ENCODE assay signal across 1 cellular context in the genomic region with DNA sequence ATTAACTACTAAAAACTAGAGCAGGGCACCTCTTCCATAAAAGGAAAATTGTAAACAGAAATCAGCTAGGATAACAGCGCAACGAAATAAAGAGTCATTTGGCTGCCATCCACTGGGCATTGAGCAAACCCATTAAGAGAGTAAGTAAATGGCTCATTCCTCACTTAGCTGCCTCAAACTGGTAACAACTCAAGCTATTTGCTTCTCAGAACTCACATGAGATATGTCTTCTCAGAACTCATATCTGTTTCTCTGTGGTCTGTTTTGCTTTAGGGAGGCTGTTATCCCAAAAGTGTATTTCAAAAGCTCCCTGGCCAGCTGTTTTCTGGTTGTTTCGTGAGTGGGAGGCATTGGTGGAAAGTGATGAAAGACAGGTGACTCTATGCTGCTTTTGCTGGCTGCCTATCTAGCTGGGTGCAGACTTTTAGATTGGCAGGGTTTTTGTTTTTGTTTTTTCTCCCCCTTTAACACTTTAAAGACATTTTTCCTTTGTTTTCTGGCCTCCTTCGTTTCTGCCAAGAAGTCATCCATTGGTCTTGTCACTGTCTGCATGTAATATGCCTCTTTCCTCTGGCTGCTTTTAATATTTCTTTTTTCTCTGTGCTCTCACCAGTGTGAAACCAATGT.
TF ChIP-seq lines count a peak whose summit lies in the region.

No MANE protein-coding gene starts in this region.

TF ChIP-seq in IMR-90, 13 proteins besides CTCF, POLR2A, EP300 and RAD21 (continued from another document):
- TF ChIP-seq NFE2L2 (IDR thresholded peaks at IDR 0.05; ENCODE audit: low read depth, low read length) (no peak), BHLHE40 (IDR thresholded peaks at IDR 0.05; ENCODE audit: low read depth, low read length) (no peak), CHD1 (IDR thresholded peaks at IDR 0.05; ENCODE audit: low read depth, low read length) (no peak), MXI1 (IDR thresholded peaks at IDR 0.05; ENCODE audit: borderline replicate concordance, low read depth, low read length) (no peak)
- TF ChIP-seq, protein P1, sequence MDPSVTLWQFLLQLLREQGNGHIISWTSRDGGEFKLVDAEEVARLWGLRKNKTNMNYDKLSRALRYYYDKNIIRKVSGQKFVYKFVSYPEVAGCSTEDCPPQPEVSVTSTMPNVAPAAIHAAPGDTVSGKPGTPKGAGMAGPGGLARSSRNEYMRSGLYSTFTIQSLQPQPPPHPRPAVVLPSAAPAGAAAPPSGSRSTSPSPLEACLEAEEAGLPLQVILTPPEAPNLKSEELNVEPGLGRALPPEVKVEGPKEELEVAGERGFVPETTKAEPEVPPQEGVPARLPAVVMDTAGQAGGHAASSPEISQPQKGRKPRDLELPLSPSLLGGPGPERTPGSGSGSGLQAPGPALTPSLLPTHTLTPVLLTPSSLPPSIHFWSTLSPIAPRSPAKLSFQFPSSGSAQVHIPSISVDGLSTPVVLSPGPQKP (IDR thresholded peaks at IDR 0.05; ENCODE audit: borderline replicate concordance, low read depth, low read length) = no peak
